In the genomic region with DNA sequence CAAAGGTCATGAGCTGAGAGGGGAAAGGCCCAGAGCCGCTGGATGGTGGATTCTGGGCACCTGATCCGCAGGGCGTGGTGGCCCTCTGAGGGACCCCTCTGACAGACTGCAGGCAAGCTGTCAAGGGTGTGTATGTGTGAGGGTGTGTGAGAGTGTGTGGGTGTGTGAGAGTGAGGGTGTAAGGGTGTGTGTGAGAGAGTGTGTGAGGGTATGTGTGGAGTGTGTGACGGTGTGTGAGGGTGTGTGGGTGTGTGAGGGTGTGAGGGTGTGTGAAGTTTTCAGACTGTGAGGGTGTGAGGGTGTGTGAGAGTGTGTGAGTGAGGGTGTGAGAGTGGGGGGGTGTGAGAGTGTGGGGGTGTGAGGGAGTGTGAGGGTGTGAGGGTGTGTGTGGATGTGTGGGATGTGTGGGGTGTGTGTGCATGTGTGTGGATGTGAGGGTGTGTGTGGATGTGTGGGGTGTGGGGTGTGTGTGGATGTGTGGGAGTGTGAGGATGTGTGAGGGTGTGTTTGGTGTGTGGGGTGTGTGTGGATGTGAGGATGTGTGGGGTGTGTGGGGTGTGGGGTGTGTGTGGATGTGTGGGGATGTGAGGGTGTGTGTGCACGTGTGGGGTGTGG, we compare ENCODE assay signal across 28 cellular contexts.
DNase-seq lines count a peak whose midpoint lies in the region; ATAC-seq and TF ChIP-seq lines count a peak whose summit lies in the region.
"Had no signal": no experiment of that assay in that cellular context is flagged by ENCODE, and none has a peak within 500 bp of the region (broad histone marks: within the 10 kb centered on the region; RNA-seq: fewer than 3 reads in every experiment).

No MANE protein-coding gene starts in this region.

- intact Hi-C loops in heart left ventricle (cut with DNase I): loop anchor here in 5 of 10 donors (10.0 kb wide), 1 partner anchor 118 kb away; no protein-coding TSS in a partner anchor

- DNase-seq in activated T-cell treated with anti-CD3 and anti-CD28 coated beads, Interleukin-2, amount 50 U/mL, for 24 hours: peak; percentile 29
- no peak for DNase-seq in activated T-cell treated with anti-CD3 and anti-CD28 coated beads, Interleukin-2, amount 50 U/mL, for 4 hours
- DNase-seq in glutamatergic neuron: no peak
- DNase-seq in NCI-H524 treated with DMSO at 0.1 percent for 48 hours (lab: John Stamatoyannopoulos, UW): no peak
- DNase-seq in upper lobe of left lung: no peak
- DNase-seq in heart left ventricle: no peak
- DNase-seq: activated gamma-delta T cell treated with Interleukin-2 at 50 U/mL for 16 hours; AML-193; amniotic stem cell; DMS53; esophagus squamous epithelium; gastrocnemius medialis; GDM1; hypothalamus; left ventricle myocardium superior; NCI-H1694; NCI-H2171 treated with DMSO at 0.1 percent for 48 hours; NCI-H526; SK-N-SH; stimulated activated CD4-positive, alpha-beta T cell treated with anti-CD3 and anti-CD28 coated beads, Interleukin-12 subunit alpha, Interleukin-12 subunit beta, amount 100 ng/mL, for 4 hours; stimulated activated CD4-positive, alpha-beta T cell treated with anti-CD3 and anti-CD28 coated beads, Interleukin-4, amount 100 ng/mL, for 4 hours had no signal

- no peak overlapping the region for H3K4me3 Mint-ChIP-seq in activated T-cell treated with anti-CD3 and anti-CD28 coated beads, Interleukin-2, amount 50 U/mL, for 24 hours
- H3K4me3 Mint-ChIP-seq in activated T-cell treated with anti-CD3 and anti-CD28 coated beads, Interleukin-2, amount 50 U/mL, for 4 hours: no peak overlapping the region
- no peak overlapping the region for H3K4me3 Mint-ChIP-seq in glutamatergic neuron (ENCODE audit: unreplicated experiment)
- H3K4me3 Mint-ChIP-seq: natural killer cell treated with Interleukin-12 subunit alpha and Interleukin-12 subunit beta and Interleukin-15 and Interleukin-18, amount 100 ng/mL, for 72 hours; T-helper 2 cell treated with Interferon-gamma antibody and Interleukin-4, amounts not matched to agents 5 μg/mL and 100 μg/mL, for 36 hours had no signal

- TF ChIP-seq CTCF in glutamatergic neuron (IDR thresholded peaks at IDR 0.05; ENCODE audit: partially characterized antibody, unreplicated experiment) (no peak), upper lobe of left lung (IDR thresholded peaks at IDR 0.05) (no peak), heart left ventricle (IDR thresholded peaks at IDR 0.05) (no peak)

- TF ChIP-seq POLR2A in Raji (IDR thresholded peaks at IDR 0.05; ENCODE audit: insufficient read depth, low read depth, low read length) (0 out of 2 replicates have a peak, but pooled peaks have one; percentile 20), upper lobe of left lung (IDR thresholded peaks at IDR 0.05) (no peak), heart left ventricle (IDR thresholded peaks at IDR 0.05) (no peak)

- peaks cover 1% of the 10 kb centered on the region for H3K4me1 Mint-ChIP-seq in activated T-cell treated with anti-CD3 and anti-CD28 coated beads, Interleukin-2, amount 50 U/mL, for 24 hours (ENCODE audit: low read depth)
- H3K4me1 Mint-ChIP-seq in activated T-cell treated with anti-CD3 and anti-CD28 coated beads, Interleukin-2, amount 50 U/mL, for 4 hours (ENCODE audit: low read depth): peaks cover 6% of the 10 kb centered on the region
- no peaks in the 10 kb centered on the region for H3K4me1 Mint-ChIP-seq in glutamatergic neuron (ENCODE audit: low read depth, unreplicated experiment)

- H3K9me3 ChIP-seq in upper lobe of left lung: no peaks in the 10 kb centered on the region
- no peaks in the 10 kb centered on the region for H3K9me3 ChIP-seq in heart left ventricle
- H3K9me3 ChIP-seq: esophagus squamous epithelium, gastrocnemius medialis, right atrium auricular region, SK-N-SH, tibial nerve had no signal

- no peaks in the 10 kb centered on the region for H3K36me3 ChIP-seq in upper lobe of left lung
- H3K36me3 ChIP-seq in heart left ventricle: no peaks in the 10 kb centered on the region
- H3K36me3 ChIP-seq: esophagus squamous epithelium, gastrocnemius medialis, right atrium auricular region, tibial nerve had no signal

- H3K9me3 Mint-ChIP-seq in activated T-cell treated with anti-CD3 and anti-CD28 coated beads, Interleukin-2, amount 50 U/mL, for 24 hours: no peaks in the 10 kb centered on the region
- no peaks in the 10 kb centered on the region for H3K9me3 Mint-ChIP-seq in activated T-cell treated with anti-CD3 and anti-CD28 coated beads, Interleukin-2, amount 50 U/mL, for 4 hours
- H3K9me3 Mint-ChIP-seq in glutamatergic neuron (ENCODE audit: unreplicated experiment): peaks cover 21% of the 10 kb centered on the region
- H3K9me3 Mint-ChIP-seq: natural killer cell treated with Interleukin-12 subunit alpha and Interleukin-12 subunit beta and Interleukin-15 and Interleukin-18, amount 100 ng/mL, for 72 hours; T-helper 2 cell treated with Interferon-gamma antibody and Interleukin-4, amounts not matched to agents 5 μg/mL and 100 μg/mL, for 36 hours had no signal

- H3K27me3 Mint-ChIP-seq in activated T-cell treated with anti-CD3 and anti-CD28 coated beads, Interleukin-2, amount 50 U/mL, for 24 hours: no peaks in the 10 kb centered on the region
- H3K27me3 Mint-ChIP-seq in activated T-cell treated with anti-CD3 and anti-CD28 coated beads, Interleukin-2, amount 50 U/mL, for 4 hours (ENCODE audit: low read depth): no peaks in the 10 kb centered on the region
- peaks cover 19% of the 10 kb centered on the region for H3K27me3 Mint-ChIP-seq in glutamatergic neuron (ENCODE audit: unreplicated experiment)

- no peak for ATAC-seq in activated T-cell treated with anti-CD3 and anti-CD28 coated beads, Interleukin-2, amount 50 U/mL, for 4 hours
- ATAC-seq in upper lobe of left lung (ENCODE audit: low FRiP score in 2 of 2) (no peak), heart left ventricle (no peak), HG02588 (IDR thresholded peaks at IDR 0.05; ENCODE audit: unreplicated experiment) (no peak)
- ATAC-seq: gastrocnemius medialis; left ventricle myocardium superior; natural killer cell treated with Interleukin-12 subunit alpha and Interleukin-12 subunit beta and Interleukin-15 and Interleukin-18, amount 100 ng/mL, for 72 hours had no signal

- no peak for TF ChIP-seq EP300 in upper lobe of left lung (IDR thresholded peaks at IDR 0.05)

- H3K4me3 ChIP-seq in upper lobe of left lung (no peak overlapping the region), heart left ventricle (no peak overlapping the region)
- H3K4me3 ChIP-seq: esophagus squamous epithelium, gastrocnemius medialis, right atrium auricular region, tibial nerve had no signal

- H3K27ac ChIP-seq in upper lobe of left lung (no peak overlapping the region), heart left ventricle (no peak overlapping the region)
- H3K27ac ChIP-seq: esophagus squamous epithelium, gastrocnemius medialis, right atrium auricular region, RWPE1, tibial nerve had no signal

- H3K4me1 ChIP-seq in upper lobe of left lung: peaks cover 0 to 4% (median 0%) of the 10 kb centered on the region in 4 donors
- no peaks in the 10 kb centered on the region for H3K4me1 ChIP-seq in heart left ventricle
- H3K4me1 ChIP-seq: gastrocnemius medialis, right atrium auricular region, tibial nerve had no signal

- no peaks in the 10 kb centered on the region for H3K36me3 Mint-ChIP-seq in activated T-cell treated with anti-CD3 and anti-CD28 coated beads, Interleukin-2, amount 50 U/mL, for 24 hours (ENCODE audit: low read depth)
- H3K36me3 Mint-ChIP-seq in activated T-cell treated with anti-CD3 and anti-CD28 coated beads, Interleukin-2, amount 50 U/mL, for 4 hours (ENCODE audit: insufficient read depth): no peaks in the 10 kb centered on the region
- peaks cover 19% of the 10 kb centered on the region for H3K36me3 Mint-ChIP-seq in glutamatergic neuron (ENCODE audit: unreplicated experiment)
- H3K36me3 Mint-ChIP-seq: natural killer cell treated with Interleukin-12 subunit alpha and Interleukin-12 subunit beta and Interleukin-15 and Interleukin-18, amount 100 ng/mL, for 72 hours had no signal

- H3K27me3 ChIP-seq in upper lobe of left lung (no peaks in the 10 kb centered on the region), heart left ventricle (peaks cover 0 to 4% (median 0%) of the 10 kb centered on the region in 9 donors)
- H3K27me3 ChIP-seq: esophagus squamous epithelium, gastrocnemius medialis, right atrium auricular region, tibial nerve had no signal

- no peak overlapping the region for H3K27ac Mint-ChIP-seq in activated T-cell treated with anti-CD3 and anti-CD28 coated beads, Interleukin-2, amount 50 U/mL, for 24 hours
- H3K27ac Mint-ChIP-seq in glutamatergic neuron (ENCODE audit: unreplicated experiment): peak overlapping the region; percentile 28
- H3K27ac Mint-ChIP-seq: natural killer cell treated with Interleukin-12 subunit alpha and Interleukin-12 subunit beta and Interleukin-15 and Interleukin-18, amount 100 ng/mL, for 72 hours; T-helper 2 cell treated with Interferon-gamma antibody and Interleukin-4, amounts not matched to agents 5 μg/mL and 100 μg/mL, for 36 hours had no signal

- WGBS in upper lobe of left lung, 2 donors: 83 to 89% methylated on average over 5 of the region's 5 CpGs
- WGBS in heart left ventricle, 4 donors: 79 to 86% (median 83%) methylated on average over 4 to 5 of the region's 5 CpGs
